1 cellular context compared by ENCODE assay signal in genomic region chr19:3556423-3556977, GRCh38.
TF ChIP-seq lines count a peak whose summit lies in the region.

No MANE protein-coding gene starts in this region.

TF ChIP-seq in HEK293, 187 proteins besides CTCF, POLR2A, EP300 and RAD21 (continued from another document):
- TF ChIP-seq ZBTB11 (tag by site-specific recombination; conservative IDR thresholded peaks at IDR 0.05; ENCODE audit: low read depth) (no peak), ZSCAN23 (tag by site-specific recombination; IDR thresholded peaks at IDR 0.05) (no peak), PRDM10 (tag by site-specific recombination; IDR thresholded peaks at IDR 0.05) (0 out of 2 replicates have a peak, but pooled peaks have one; percentile 10), ZBTB26 (tag by site-specific recombination; optimal IDR thresholded peaks at IDR 0.05) (no peak), ZNF585B (tag by site-specific recombination; IDR thresholded peaks at IDR 0.05) (no peak), ZNF335 (tag by site-specific recombination; conservative IDR thresholded peaks at IDR 0.05) (peak; percentile 13; the same call in 1 of the 2 replicates), ZNF202 (tag by site-specific recombination; IDR thresholded peaks at IDR 0.05; ENCODE audit: borderline replicate concordance) (no peak), ZNF132 (tag by site-specific recombination; IDR thresholded peaks at IDR 0.05; ENCODE audit: borderline replicate concordance) (no peak), ZNF621 (tag by site-specific recombination; IDR thresholded peaks at IDR 0.05) (no peak), KLF17 (tag by site-specific recombination; IDR thresholded peaks at IDR 0.05) (peak; percentile 61; the same call in 1 of the 2 replicates), KLF8 (tag by site-specific recombination; IDR thresholded peaks at IDR 0.05) (peak; percentile 4; the same call in 1 of the 2 replicates), ZNF391 (tag by site-specific recombination; IDR thresholded peaks at IDR 0.05; ENCODE audit: borderline replicate concordance, low read depth) (peak; percentile 31; the same call in 1 of the 2 replicates), ZNF311 (tag by site-specific recombination; IDR thresholded peaks at IDR 0.05; ENCODE audit: borderline replicate concordance) (no peak), ZNF670 (tag by site-specific recombination; IDR thresholded peaks at IDR 0.05; ENCODE audit: low read depth) (no peak), ZNF785 (tag by site-specific recombination; IDR thresholded peaks at IDR 0.05) (0 out of 2 replicates have a peak, but pooled peaks have one; percentile 25), ZNF701 (tag by site-specific recombination; IDR thresholded peaks at IDR 0.05) (no peak), ZNF10 (tag by site-specific recombination; IDR thresholded peaks at IDR 0.05) (no peak), ZSCAN16 (tag by site-specific recombination; IDR thresholded peaks at IDR 0.05) (no peak), ZNF513 (tag by site-specific recombination; IDR thresholded peaks at IDR 0.05) (no peak), ZNF571 (tag by site-specific recombination; IDR thresholded peaks at IDR 0.05) (no peak), SP7 (tag by site-specific recombination; IDR thresholded peaks at IDR 0.05) (0 out of 2 replicates have a peak, but pooled peaks have one; percentile 25)
